In genomic region chr7:123220396-123220795, GRCh38 we compare ENCODE assay signal across 1 cellular context.
A peak's percentile ranks its signal among the peaks of the same experiment; 100 is the strongest.
TF ChIP-seq lines count a peak whose summit lies in the region.

No MANE protein-coding gene starts in this region.

TF ChIP-seq in SK-N-SH treated with all-trans-retinoic acid at 6 μM for 48 hours, 23 proteins besides CTCF, POLR2A, EP300 and RAD21 (continued from another document):
- TF ChIP-seq, protein P1, sequence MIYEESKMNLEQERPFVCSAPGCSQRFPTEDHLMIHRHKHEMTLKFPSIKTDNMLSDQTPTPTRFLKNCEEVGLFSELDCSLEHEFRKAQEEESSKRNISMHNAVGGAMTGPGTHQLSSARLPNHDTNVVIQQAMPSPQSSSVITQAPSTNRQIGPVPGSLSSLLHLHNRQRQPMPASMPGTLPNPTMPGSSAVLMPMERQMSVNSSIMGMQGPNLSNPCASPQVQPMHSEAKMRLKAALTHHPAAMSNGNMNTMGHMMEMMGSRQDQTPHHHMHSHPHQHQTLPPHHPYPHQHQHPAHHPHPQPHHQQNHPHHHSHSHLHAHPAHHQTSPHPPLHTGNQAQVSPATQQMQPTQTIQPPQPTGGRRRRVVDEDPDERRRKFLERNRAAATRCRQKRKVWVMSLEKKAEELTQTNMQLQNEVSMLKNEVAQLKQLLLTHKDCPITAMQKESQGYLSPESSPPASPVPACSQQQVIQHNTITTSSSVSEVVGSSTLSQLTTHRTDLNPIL (CRISPR knock-in tag; IDR thresholded peaks at IDR 0.05; ENCODE audit: low read depth), result peak; percentile 46; the same call in 1 of the 2 replicates
- peak; percentile 38; the same call in 1 of the 2 replicates for TF ChIP-seq ISL1 (CRISPR knock-in tag; IDR thresholded peaks at IDR 0.05)
